ENCODE assay signal across 1 cellular context in genomic region chr10:23877791-23878190, GRCh38.
TF ChIP-seq lines count a peak whose summit lies in the region.

No MANE protein-coding gene starts in this region.

TF ChIP-seq in H1, 55 proteins besides CTCF, POLR2A, EP300 and RAD21:
- no peak for TF ChIP-seq CHD7 (IDR thresholded peaks at IDR 0.05; ENCODE audit: insufficient replicate concordance, low read length)
- no peak for TF ChIP-seq SIX5 (IDR thresholded peaks at IDR 0.05; ENCODE audit: low read depth, low read length)
- no peak for TF ChIP-seq GABPA (IDR thresholded peaks at IDR 0.05; ENCODE audit: borderline replicate concordance, insufficient read depth, low read length)
